ENCODE assay signal across 8 cellular contexts in the genomic region with DNA sequence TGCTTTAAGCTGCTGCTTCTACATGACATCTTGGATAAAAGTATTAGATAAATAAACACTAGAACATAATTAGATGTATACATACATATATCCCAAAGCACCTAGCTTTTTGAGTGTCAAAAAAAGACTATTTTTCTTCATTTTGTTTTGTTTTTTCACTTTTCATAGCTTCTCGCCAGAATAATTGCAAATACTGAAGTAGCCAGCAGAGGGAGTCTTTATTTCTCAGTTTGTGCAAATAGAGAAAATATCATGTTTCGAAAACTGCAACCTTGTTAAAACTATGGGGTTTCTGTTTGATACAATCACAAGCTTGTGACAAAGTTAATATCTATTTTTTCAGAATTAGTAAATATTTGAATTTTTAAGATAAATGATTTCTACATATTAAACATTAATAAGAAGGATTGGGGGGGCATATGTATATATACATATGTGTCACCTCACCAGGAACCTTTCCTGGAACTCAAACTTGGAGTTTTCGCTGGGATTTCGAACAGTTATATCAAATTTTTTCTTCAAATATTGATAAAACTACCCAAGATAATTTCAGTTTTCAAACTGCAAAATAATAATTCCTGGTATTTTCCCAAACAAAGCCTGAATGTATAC.
DNase-seq lines count a peak whose midpoint lies in the region; ATAC-seq, FAIRE-seq and TF ChIP-seq lines count a peak whose summit lies in the region.

No MANE protein-coding gene starts in this region.

- H3K27me3 ChIP-seq in ascending aorta, result no peaks in the 10 kb centered on the region
- no peaks in the 10 kb centered on the region for H3K27me3 ChIP-seq in HepG2 (ENCODE audit: control insufficient read depth in 1 of 2, insufficient read depth in 2 of 2, low read length in 2 of 2)

- H3K9me3 ChIP-seq in ascending aorta, result no peaks in the 10 kb centered on the region
- H3K9me3 ChIP-seq in HepG2 (ENCODE audit: low read length), result no peaks in the 10 kb centered on the region

- TF ChIP-seq POLR2A in HepG2 (IDR thresholded peaks at IDR 0.05; ENCODE audit: insufficient read depth in 1 of 2, low read depth in 2 of 2, low read length in 2 of 2), result no peak

- H3K4me1 ChIP-seq in ascending aorta (peaks cover 0 to 2% of the 10 kb centered on the region in 2 donors), HepG2 (ENCODE audit: insufficient read depth, low read length) (no peaks in the 10 kb centered on the region)

- BruUV-seq in HepG2 (replicated peaks; lab: Mats Ljungman, UMichigan), result no TSS peak

- H3K36me3 ChIP-seq in ascending aorta, result no peaks in the 10 kb centered on the region
- no peaks in the 10 kb centered on the region for H3K36me3 ChIP-seq in HepG2 (replicated peaks in 1 of 2; ENCODE audit: control insufficient read depth in 1 of 2, insufficient read depth in 2 of 2, low read length in 2 of 2)

- H3K9me3 Mint-ChIP-seq in activated T-helper 1 cell treated with anti-CD3 and anti-CD28 coated beads, Interleukin-12 subunit alpha, Interleukin-12 subunit beta, Interleukin-2, Interleukin-4 antibody, amounts not matched to agents 30 ng/mL and 10 ng/mL and 1 ng/mL, durations not matched to agents 14 hours and 24 hours and 36 hours, result no peaks in the 10 kb centered on the region

- peak; percentile 26; the same call in 1 of the 3 replicates for ATAC-seq in HepG2

- FAIRE-seq in HepG2 (lab: Jason Lieb, UNC), result peak; percentile 76

- peak; percentile 42; the same call in 1 of the 2 replicates for TF ChIP-seq RAD21 in HepG2 (CRISPR knock-in tag; IDR thresholded peaks at IDR 0.05)

- peak; percentile 14 for DNase-seq in SIG-M5 treated with dmso at 0.1 percent for 504 hours (lab: John Stamatoyannopoulos, UW; ENCODE audit: unreplicated experiment)
- no peak for DNase-seq in SIG-M5 (lab: John Stamatoyannopoulos, UW)
- peak; percentile 49 for DNase-seq in KG1 (lab: John Stamatoyannopoulos, UW)
- no peak for DNase-seq in ascending aorta (ENCODE audit: low spot score in 2 of 2)
- DNase-seq in HepG2 (ENCODE audit: low spot score), result peak; percentile 49
- DNase-seq in activated T-helper 1 cell treated with anti-CD3 and anti-CD28 coated beads, Interleukin-12 subunit alpha, Interleukin-12 subunit beta, Interleukin-2, Interleukin-4 antibody, amounts not matched to agents 30 ng/mL and 10 ng/mL and 1 ng/mL, durations not matched to agents 14 hours and 24 hours and 36 hours (ENCODE audit: low spot score), result no peak
- DNase-seq in NCI-H146 (lab: John Stamatoyannopoulos, UW), result no peak
- no peak for DNase-seq in NCI-H1930 (lab: John Stamatoyannopoulos, UW)

- H2AFZ ChIP-seq in HepG2 (ENCODE audit: low read length), result no peak overlapping the region

- peak overlapping the region; percentile 41 to 44 for H3K4me3 ChIP-seq in ascending aorta
- H3K4me3 ChIP-seq in HepG2 (replicated peaks in 1 of 3; ENCODE audit: insufficient read depth in 1 of 3, low read depth in 2 of 3, low read length in 3 of 3), result no peak overlapping the region

- peaks cover 6% of the 10 kb centered on the region for H3K27me3 Mint-ChIP-seq in activated T-helper 1 cell treated with anti-CD3 and anti-CD28 coated beads, Interleukin-12 subunit alpha, Interleukin-12 subunit beta, Interleukin-2, Interleukin-4 antibody, amounts not matched to agents 30 ng/mL and 10 ng/mL and 1 ng/mL, durations not matched to agents 14 hours and 24 hours and 36 hours (ENCODE audit: insufficient read depth)

- H3K36me3 Mint-ChIP-seq in activated T-helper 1 cell treated with anti-CD3 and anti-CD28 coated beads, Interleukin-12 subunit alpha, Interleukin-12 subunit beta, Interleukin-2, Interleukin-4 antibody, amounts not matched to agents 30 ng/mL and 10 ng/mL and 1 ng/mL, durations not matched to agents 14 hours and 24 hours and 36 hours (ENCODE audit: low read depth), result no peaks in the 10 kb centered on the region

- TF ChIP-seq EP300 in HepG2 (IDR thresholded peaks at IDR 0.05; ENCODE audit: low read depth in 2 of 2, low read length in 2 of 2), result no peak
- TF ChIP-seq EP300 in HepG2 (CRISPR knock-in tag; IDR thresholded peaks at IDR 0.05; ENCODE audit: borderline replicate concordance), result no peak

- no peak overlapping the region for H3K4me2 ChIP-seq in HepG2 (ENCODE audit: low read depth, low read length)

- no peaks in the 10 kb centered on the region for H3K79me2 ChIP-seq in HepG2 (ENCODE audit: insufficient read depth, low read length)

- WGBS in HepG2 (ENCODE audit: low lambda C conversion rate), result 26% methylated on average over 4 of the region's 4 CpGs

- POLR2A ChIA-PET in HepG2 (lab: Yijun Ruan, JAX), result no interaction called here

- H3K4me1 Mint-ChIP-seq in activated T-helper 1 cell treated with anti-CD3 and anti-CD28 coated beads, Interleukin-12 subunit alpha, Interleukin-12 subunit beta, Interleukin-2, Interleukin-4 antibody, amounts not matched to agents 30 ng/mL and 10 ng/mL and 1 ng/mL, durations not matched to agents 14 hours and 24 hours and 36 hours (ENCODE audit: low read depth), result no peaks in the 10 kb centered on the region

- H4K20me1 ChIP-seq in HepG2 (ENCODE audit: insufficient read depth, low read length), result no peaks in the 10 kb centered on the region

- H3K27ac Mint-ChIP-seq in activated T-helper 1 cell treated with anti-CD3 and anti-CD28 coated beads, Interleukin-12 subunit alpha, Interleukin-12 subunit beta, Interleukin-2, Interleukin-4 antibody, amounts not matched to agents 30 ng/mL and 10 ng/mL and 1 ng/mL, durations not matched to agents 14 hours and 24 hours and 36 hours, result no peak overlapping the region

- H3K27ac ChIP-seq in ascending aorta (no peak overlapping the region), HepG2 (ENCODE audit: extremely low read length, insufficient read depth, low read length) (no peak overlapping the region)

- TF ChIP-seq CTCF in ascending aorta (IDR thresholded peaks at IDR 0.05) (peak in 2 of 3 experiments; percentile 71 to 72), HepG2 (CRISPR knock-in tag; IDR thresholded peaks at IDR 0.05) (peak; percentile 74)

- in situ Hi-C loops in HepG2 (cut with HindIII; ENCODE audit: extremely low pct_ligation_motif_present, low pct_unique_long_range_greater_than_20kb), result no loop called here

- intact Hi-C loops in ascending aorta (cut with DNase I), result loop anchor here (1.0 to 5.0 kb wide), 2 partner anchors 157 to 357 kb away; no protein-coding TSS in a partner anchor
- intact Hi-C loops in HepG2 (cut with micrococcal nuclease; ENCODE audit: unreplicated experiment), result loop anchor here (1.0 to 10.0 kb wide), 4 partner anchors 17 to 355 kb away; no protein-coding TSS in a partner anchor
- intact Hi-C loops in activated T-helper 1 cell treated with anti-CD3 and anti-CD28 coated beads, Interleukin-12 subunit alpha, Interleukin-12 subunit beta, Interleukin-2, Interleukin-4 antibody, amounts not matched to agents 30 ng/mL and 10 ng/mL and 1 ng/mL, durations not matched to agents 14 hours and 24 hours and 36 hours (cut with micrococcal nuclease), result loop anchor here (10.0 kb wide), 1 partner anchor 155 kb away; no protein-coding TSS in a partner anchor

- H3K9ac ChIP-seq in HepG2 (ENCODE audit: insufficient read depth, low read depth, low read length), result no peak overlapping the region

- CTCF ChIA-PET in HepG2 (lab: Yijun Ruan, JAX; ENCODE audit: low intra/inter-chr PET ratio, low total read pairs), result interaction anchor here (1.2 to 7.1 kb wide), 4 partner anchors 36 to 157 kb away, joined by 3 to 166 read pairs (median 17); no protein-coding TSS in a partner anchor

- H3K4me3 Mint-ChIP-seq in activated T-helper 1 cell treated with anti-CD3 and anti-CD28 coated beads, Interleukin-12 subunit alpha, Interleukin-12 subunit beta, Interleukin-2, Interleukin-4 antibody, amounts not matched to agents 30 ng/mL and 10 ng/mL and 1 ng/mL, durations not matched to agents 14 hours and 24 hours and 36 hours, result no peak overlapping the region

TF ChIP-seq in HepG2, 621 proteins besides CTCF, POLR2A, EP300 and RAD21 (continues in another document):
- TF ChIP-seq GATAD2A (CRISPR knock-in tag; IDR thresholded peaks at IDR 0.05), result peak; percentile 38; the same call in 1 of the 2 replicates
- TF ChIP-seq SMC3 (IDR thresholded peaks at IDR 0.05; ENCODE audit: low read length), result peak; percentile 80
- TF ChIP-seq WIZ (CRISPR knock-in tag; IDR thresholded peaks at IDR 0.05), result no peak
- no peak for TF ChIP-seq ZIK1 (CRISPR knock-in tag; IDR thresholded peaks at IDR 0.05; ENCODE audit: borderline replicate concordance, low read depth)
- TF ChIP-seq KAT8 (CRISPR knock-in tag; IDR thresholded peaks at IDR 0.05), result 0 out of 2 replicates have a peak, but pooled peaks have one; percentile 24
- peak; percentile 9 to 31; a peak in 2 of 4 replicates for TF ChIP-seq MAFK (conservative IDR thresholded peaks at IDR 0.05 in 1 of 2, IDR thresholded peaks at IDR 0.05 in 1 of 2; ENCODE audit: low read length in 2 of 2)
- no peak for TF ChIP-seq ADNP (CRISPR knock-in tag; IDR thresholded peaks at IDR 0.05)
- TF ChIP-seq STAG1 (CRISPR knock-in tag; IDR thresholded peaks at IDR 0.05), result peak; percentile 79
- TF ChIP-seq RBM22 (optimal IDR thresholded peaks at IDR 0.05; ENCODE audit: low read length), result no peak
- TF ChIP-seq ZSCAN9 (CRISPR knock-in tag; IDR thresholded peaks at IDR 0.05; ENCODE audit: borderline replicate concordance), result 0 out of 2 replicates have a peak, but pooled peaks have one; percentile 40
- TF ChIP-seq, protein P1, sequence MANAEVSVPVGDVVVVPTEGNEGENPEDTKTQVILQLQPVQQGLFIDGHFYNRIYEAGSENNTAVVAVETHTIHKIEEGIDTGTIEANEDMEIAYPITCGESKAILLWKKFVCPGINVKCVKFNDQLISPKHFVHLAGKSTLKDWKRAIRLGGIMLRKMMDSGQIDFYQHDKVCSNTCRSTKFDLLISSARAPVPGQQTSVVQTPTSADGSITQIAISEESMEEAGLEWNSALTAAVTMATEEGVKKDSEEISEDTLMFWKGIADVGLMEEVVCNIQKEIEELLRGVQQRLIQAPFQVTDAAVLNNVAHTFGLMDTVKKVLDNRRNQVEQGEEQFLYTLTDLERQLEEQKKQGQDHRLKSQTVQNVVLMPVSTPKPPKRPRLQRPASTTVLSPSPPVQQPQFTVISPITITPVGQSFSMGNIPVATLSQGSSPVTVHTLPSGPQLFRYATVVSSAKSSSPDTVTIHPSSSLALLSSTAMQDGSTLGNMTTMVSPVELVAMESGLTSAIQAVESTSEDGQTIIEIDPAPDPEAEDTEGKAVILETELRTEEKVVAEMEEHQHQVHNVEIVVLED (CRISPR knock-in tag; IDR thresholded peaks at IDR 0.05; ENCODE audit: borderline replicate concordance), result no peak
- TF ChIP-seq ARNT2 (CRISPR knock-in tag; IDR thresholded peaks at IDR 0.05; ENCODE audit: low read depth), result no peak
- TF ChIP-seq ZNF329 (CRISPR knock-in tag; IDR thresholded peaks at IDR 0.05; ENCODE audit: low read depth), result no peak
- no peak for TF ChIP-seq THAP11 (CRISPR knock-in tag; IDR thresholded peaks at IDR 0.05)

Comparison
In these comparisons a context has a peak if more than half of its experiments do, and no peak if none do; other contexts are left out.
1. DNase-seq: peak in SIG-M5 treated with dmso at 0.1 percent for 504 hours (single experiment), KG1 (single experiment) and HepG2 (single experiment); none in SIG-M5 (single experiment), ascending aorta (0 of 2), activated T-helper 1 cell treated with anti-CD3 and anti-CD28 coated beads, Interleukin-12 subunit alpha, Interleukin-12 subunit beta, Interleukin-2, Interleukin-4 antibody, amounts not matched to agents 30 ng/mL and 10 ng/mL and 1 ng/mL, durations not matched to agents 14 hours and 24 hours and 36 hours (single experiment), NCI-H146 (single experiment) and NCI-H1930 (0 of 2).
2. H3K4me3 ChIP-seq: peak in ascending aorta (2 of 2); none in HepG2 (0 of 3).